ENCODE assay signal across 8 cellular contexts in the genomic region with DNA sequence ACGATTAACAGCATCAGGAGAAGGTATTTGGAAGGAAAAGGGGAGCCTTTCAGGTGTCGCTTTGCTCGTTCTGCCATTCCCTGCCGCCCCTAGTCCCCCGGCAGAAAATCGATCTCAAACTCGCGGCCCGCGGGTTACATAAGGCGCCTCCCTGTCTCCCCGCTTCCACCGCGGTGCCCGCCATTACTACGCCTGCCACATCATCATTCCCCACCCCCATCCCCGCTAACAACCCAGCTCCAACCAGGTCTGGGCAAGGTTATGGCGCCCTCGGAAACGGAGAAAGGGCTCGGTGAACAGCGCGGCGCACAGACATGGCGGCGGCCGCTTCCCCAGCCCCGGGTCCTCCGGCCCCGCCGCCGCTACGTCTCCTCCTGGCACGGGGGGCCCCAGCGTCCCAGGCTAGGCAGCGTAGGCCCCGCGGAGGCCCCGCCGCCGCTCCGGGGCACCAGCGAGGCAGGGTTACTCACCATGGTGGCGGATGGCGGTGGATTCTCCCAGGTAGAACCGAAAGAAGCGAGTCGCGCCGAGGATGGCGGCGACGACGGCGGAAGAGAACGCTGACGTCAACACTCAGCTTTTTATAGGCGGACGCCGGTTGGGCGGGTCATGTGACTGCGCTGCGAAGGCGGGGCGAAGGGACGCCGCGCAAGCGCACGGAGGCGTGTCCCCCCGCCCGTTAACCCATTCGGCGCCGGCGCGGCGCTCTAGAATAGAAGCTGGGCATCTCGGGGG. TPM values are rescaled to one million over a fixed set of nuclear protein-coding genes. Genes with fewer than 3 reads are reported as not detected.
DNase-seq lines count a peak whose midpoint lies in the region; ATAC-seq and TF ChIP-seq lines count a peak whose summit lies in the region.

EEF2 (minus strand) TSS at position 556 of the 735 bp plus-strand sequence; CDS start at position 473, 83 bp downstream.

- POLR2A ChIA-PET in CD8-positive, alpha-beta memory T cell (lab: Charles Lee) = interaction anchor here (0.5 to 2.8 kb wide), 15 partner anchors 8 to 262 kb away, joined by 3 to 25 read pairs (median 4); partner anchors contain the start of genes DAPK3, MRPL54, PIAS4 and YJU2

- no peaks in the 10 kb centered on the region for H3K9me3 Mint-ChIP-seq in CD8-positive, alpha-beta memory T cell
- H3K9me3 Mint-ChIP-seq in nephron progenitor cell = no peaks in the 10 kb centered on the region
- no peaks in the 10 kb centered on the region for H3K9me3 Mint-ChIP-seq in stimulated activated naive CD8-positive, alpha-beta T cell treated with anti-CD3 and anti-CD28 coated beads, Interleukin-15, Interleukin-2, amounts not matched to agents 100 ng/mL and 50 ng/mL, for 24 hours

- peaks cover 42% of the 10 kb centered on the region for H3K36me3 ChIP-seq in CD8-positive, alpha-beta memory T cell (ENCODE audit: insufficient read depth, low read length)
- H3K36me3 ChIP-seq in MG63 = peaks cover 50% of the 10 kb centered on the region

- H3K36me3 Mint-ChIP-seq in CD8-positive, alpha-beta memory T cell = peaks cover 8 to 53% (median 16%) of the 10 kb centered on the region in 3 donors
- H3K36me3 Mint-ChIP-seq in nephron progenitor cell (ENCODE audit: low read depth) = peaks cover 33% of the 10 kb centered on the region
- H3K36me3 Mint-ChIP-seq in stimulated activated naive CD8-positive, alpha-beta T cell treated with anti-CD3 and anti-CD28 coated beads, Interleukin-15, Interleukin-2, amounts not matched to agents 100 ng/mL and 50 ng/mL, for 24 hours (ENCODE audit: low read depth) = peaks cover 51% of the 10 kb centered on the region

- H3K4me1 Mint-ChIP-seq in CD8-positive, alpha-beta memory T cell = peaks cover 49 to 62% (median 57%) of the 10 kb centered on the region in 3 donors
- peaks cover 45% of the 10 kb centered on the region for H3K4me1 Mint-ChIP-seq in nephron progenitor cell
- H3K4me1 Mint-ChIP-seq in stimulated activated naive CD8-positive, alpha-beta T cell treated with anti-CD3 and anti-CD28 coated beads, Interleukin-15, Interleukin-2, amounts not matched to agents 100 ng/mL and 50 ng/mL, for 24 hours (ENCODE audit: low read depth) = peaks cover 75% of the 10 kb centered on the region

- peak within 1 kb of the TSS; percentile 92 to 98 (median 97) for H3K27ac Mint-ChIP-seq in CD8-positive, alpha-beta memory T cell
- peak within 1 kb of the TSS; percentile 100 for H3K27ac Mint-ChIP-seq in nephron progenitor cell
- H3K27ac Mint-ChIP-seq in stimulated activated naive CD8-positive, alpha-beta T cell treated with anti-CD3 and anti-CD28 coated beads, Interleukin-15, Interleukin-2, amounts not matched to agents 100 ng/mL and 50 ng/mL, for 24 hours = peak within 1 kb of the TSS; percentile 100

- peaks cover 46% of the 10 kb centered on the region for H3K4me1 ChIP-seq in CD8-positive, alpha-beta memory T cell (ENCODE audit: insufficient read depth, low read length)

- H3K9me3 ChIP-seq in CD8-positive, alpha-beta memory T cell (ENCODE audit: low read length) = no peaks in the 10 kb centered on the region
- H3K9me3 ChIP-seq in MG63 = no peaks in the 10 kb centered on the region

- peaks cover 0 to 10% of the 10 kb centered on the region in 2 donors for H3K27me3 Mint-ChIP-seq in CD8-positive, alpha-beta memory T cell
- peaks cover 25% of the 10 kb centered on the region for H3K27me3 Mint-ChIP-seq in nephron progenitor cell (ENCODE audit: low read depth, poor library complexity)
- H3K27me3 Mint-ChIP-seq in stimulated activated naive CD8-positive, alpha-beta T cell treated with anti-CD3 and anti-CD28 coated beads, Interleukin-15, Interleukin-2, amounts not matched to agents 100 ng/mL and 50 ng/mL, for 24 hours = no peaks in the 10 kb centered on the region

- no peaks in the 10 kb centered on the region for H3K27me3 ChIP-seq in CD8-positive, alpha-beta memory T cell (ENCODE audit: insufficient read depth, low read length, poor library complexity, severe bottlenecking)
- no peaks in the 10 kb centered on the region for H3K27me3 ChIP-seq in MG63

- peak within 1 kb of the TSS; percentile 90 for H3K4me3 ChIP-seq in CD8-positive, alpha-beta memory T cell (ENCODE audit: low read length)
- H3K4me3 ChIP-seq in MG63 = peak within 1 kb of the TSS; percentile 97

- peak within 1 kb of the TSS; percentile 86 for H3K27ac ChIP-seq in CD8-positive, alpha-beta memory T cell (ENCODE audit: low read depth, low read length)

- peak; percentile 86 to 95 (median 91) for DNase-seq in CD8-positive, alpha-beta memory T cell
- peak; percentile 63 for DNase-seq in MG63
- DNase-seq in SHP77 treated with DMSO at 0.1 percent for 48 hours (lab: John Stamatoyannopoulos, UW) = peak; percentile 53
- peak; percentile 72 for DNase-seq in activated gamma-delta T cell (lab: John Stamatoyannopoulos, UW)
- peak; percentile 84 for DNase-seq in fibroblast of the conjunctiva (ENCODE audit: low read depth)
- DNase-seq in nephron progenitor cell = peak; percentile 94

- ATAC-seq in GM21447 (IDR thresholded peaks at IDR 0.05; ENCODE audit: unreplicated experiment) = peak; percentile 36

- CTCF ChIA-PET in CD8-positive, alpha-beta memory T cell (lab: Charles Lee) = interaction anchor here (0.6 to 2.6 kb wide), 19 partner anchors 8 to 393 kb away, joined by 3 to 17 read pairs (median 4); partner anchors contain the start of genes DAPK3, PIAS4, YJU2 and ZBTB7A

- H3K4me3 Mint-ChIP-seq in CD8-positive, alpha-beta memory T cell = peak within 1 kb of the TSS; percentile 94 to 99 (median 97)
- H3K4me3 Mint-ChIP-seq in nephron progenitor cell = peak within 1 kb of the TSS; percentile 99
- peak within 1 kb of the TSS; percentile 98 for H3K4me3 Mint-ChIP-seq in stimulated activated naive CD8-positive, alpha-beta T cell treated with anti-CD3 and anti-CD28 coated beads, Interleukin-15, Interleukin-2, amounts not matched to agents 100 ng/mL and 50 ng/mL, for 24 hours

- no peak for TF ChIP-seq CTCF in nephron progenitor cell (IDR thresholded peaks at IDR 0.05)

RNA-seq across cellular contexts. Expression of gene EEF2, which starts in this region (rescaled TPM):
- 1,000 to 10,000 TPM; 3,106 to 3,129 TPM for total RNA-seq in CD8-positive, alpha-beta memory T cell
- 533 TPM for polyA plus RNA-seq in CD8-positive, alpha-beta memory T cell
- 1,092 and 1,573 TPM in 2 replicates for total RNA-seq in MG63 (2014; rRNA removed; shearing (Covaris generic); ENCODE audit: low replicate concordance)

Comparison
In these comparisons a context has a peak if more than half of its experiments do, and no peak if none do; other contexts are left out.
1. Peak in every context shown above with its lines: DNase-seq, ATAC-seq, H3K4me3 ChIP-seq and H3K27ac ChIP-seq.